1 cellular context compared by ENCODE assay signal in genomic region chr6:127347188-127347587, GRCh38.
A peak's percentile ranks its signal among the peaks of the same experiment; 100 is the strongest.
TF ChIP-seq lines count a peak whose summit lies in the region.

No MANE protein-coding gene starts in this region.

TF ChIP-seq in HepG2, 621 proteins besides CTCF, POLR2A, EP300 and RAD21 (continued from another document):
- TF ChIP-seq ZNF143 (CRISPR knock-in tag; IDR thresholded peaks at IDR 0.05) (no peak), NAIF1 (CRISPR knock-in tag; IDR thresholded peaks at IDR 0.05; ENCODE audit: borderline replicate concordance) (no peak), FOXA1 (IDR thresholded peaks at IDR 0.05) (0 out of 2 replicates have a peak, but pooled peaks have one; percentile 15), FOXA1 (CRISPR knock-in tag; IDR thresholded peaks at IDR 0.05) (0 out of 2 replicates have a peak, but pooled peaks have one; percentile 33), ZNF180 (CRISPR knock-in tag; IDR thresholded peaks at IDR 0.05; ENCODE audit: borderline replicate concordance, low read depth) (no peak), CEBPB (IDR thresholded peaks at IDR 0.05; ENCODE audit: borderline replicate concordance, low read depth, low read length) (peak; percentile 83), CERS6 (CRISPR knock-in tag; IDR thresholded peaks at IDR 0.05) (no peak), SOX5 (CRISPR knock-in tag; IDR thresholded peaks at IDR 0.05; ENCODE audit: borderline replicate concordance) (peak; percentile 52; the same call in 1 of the 2 replicates), GATAD2A (CRISPR knock-in tag; IDR thresholded peaks at IDR 0.05) (peak; percentile 56), ZNF335 (CRISPR knock-in tag; IDR thresholded peaks at IDR 0.05) (no peak), ELK4 (CRISPR knock-in tag; IDR thresholded peaks at IDR 0.05; ENCODE audit: borderline replicate concordance) (no peak), SOX13 (IDR thresholded peaks at IDR 0.05) (no peak), SOX13 (CRISPR knock-in tag; conservative IDR thresholded peaks at IDR 0.05 in 1 of 2, IDR thresholded peaks at IDR 0.05 in 1 of 2) (peak in 1 of 2 experiments; percentile 56; a peak in 1 of 4 replicates), ZNF33A (CRISPR knock-in tag; IDR thresholded peaks at IDR 0.05; ENCODE audit: borderline replicate concordance) (no peak), NFIB (CRISPR knock-in tag; IDR thresholded peaks at IDR 0.05; ENCODE audit: borderline replicate concordance) (no peak), FOSL2 (CRISPR knock-in tag; IDR thresholded peaks at IDR 0.05) (no peak), SP4 (CRISPR knock-in tag; IDR thresholded peaks at IDR 0.05) (no peak), FOXP1 (IDR thresholded peaks at IDR 0.05) (no peak), FOXP1 (CRISPR knock-in tag; IDR thresholded peaks at IDR 0.05) (peak; percentile 20; the same call in 1 of the 2 replicates), ARID2 (CRISPR knock-in tag; IDR thresholded peaks at IDR 0.05; ENCODE audit: borderline replicate concordance) (0 out of 2 replicates have a peak, but pooled peaks have one; percentile 42), ZBTB42 (CRISPR knock-in tag; IDR thresholded peaks at IDR 0.05) (no peak)
- TF ChIP-seq, protein P1, sequence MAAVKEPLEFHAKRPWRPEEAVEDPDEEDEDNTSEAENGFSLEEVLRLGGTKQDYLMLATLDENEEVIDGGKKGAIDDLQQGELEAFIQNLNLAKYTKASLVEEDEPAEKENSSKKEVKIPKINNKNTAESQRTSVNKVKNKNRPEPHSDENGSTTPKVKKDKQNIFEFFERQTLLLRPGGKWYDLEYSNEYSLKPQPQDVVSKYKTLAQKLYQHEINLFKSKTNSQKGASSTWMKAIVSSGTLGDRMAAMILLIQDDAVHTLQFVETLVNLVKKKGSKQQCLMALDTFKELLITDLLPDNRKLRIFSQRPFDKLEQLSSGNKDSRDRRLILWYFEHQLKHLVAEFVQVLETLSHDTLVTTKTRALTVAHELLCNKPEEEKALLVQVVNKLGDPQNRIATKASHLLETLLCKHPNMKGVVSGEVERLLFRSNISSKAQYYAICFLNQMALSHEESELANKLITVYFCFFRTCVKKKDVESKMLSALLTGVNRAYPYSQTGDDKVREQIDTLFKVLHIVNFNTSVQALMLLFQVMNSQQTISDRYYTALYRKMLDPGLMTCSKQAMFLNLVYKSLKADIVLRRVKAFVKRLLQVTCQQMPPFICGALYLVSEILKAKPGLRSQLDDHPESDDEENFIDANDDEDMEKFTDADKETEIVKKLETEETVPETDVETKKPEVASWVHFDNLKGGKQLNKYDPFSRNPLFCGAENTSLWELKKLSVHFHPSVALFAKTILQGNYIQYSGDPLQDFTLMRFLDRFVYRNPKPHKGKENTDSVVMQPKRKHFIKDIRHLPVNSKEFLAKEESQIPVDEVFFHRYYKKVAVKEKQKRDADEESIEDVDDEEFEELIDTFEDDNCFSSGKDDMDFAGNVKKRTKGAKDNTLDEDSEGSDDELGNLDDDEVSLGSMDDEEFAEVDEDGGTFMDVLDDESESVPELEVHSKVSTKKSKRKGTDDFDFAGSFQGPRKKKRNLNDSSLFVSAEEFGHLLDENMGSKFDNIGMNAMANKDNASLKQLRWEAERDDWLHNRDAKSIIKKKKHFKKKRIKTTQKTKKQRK (IDR thresholded peaks at IDR 0.05; ENCODE audit: low read length), result no peak
- TF ChIP-seq, protein P2, sequence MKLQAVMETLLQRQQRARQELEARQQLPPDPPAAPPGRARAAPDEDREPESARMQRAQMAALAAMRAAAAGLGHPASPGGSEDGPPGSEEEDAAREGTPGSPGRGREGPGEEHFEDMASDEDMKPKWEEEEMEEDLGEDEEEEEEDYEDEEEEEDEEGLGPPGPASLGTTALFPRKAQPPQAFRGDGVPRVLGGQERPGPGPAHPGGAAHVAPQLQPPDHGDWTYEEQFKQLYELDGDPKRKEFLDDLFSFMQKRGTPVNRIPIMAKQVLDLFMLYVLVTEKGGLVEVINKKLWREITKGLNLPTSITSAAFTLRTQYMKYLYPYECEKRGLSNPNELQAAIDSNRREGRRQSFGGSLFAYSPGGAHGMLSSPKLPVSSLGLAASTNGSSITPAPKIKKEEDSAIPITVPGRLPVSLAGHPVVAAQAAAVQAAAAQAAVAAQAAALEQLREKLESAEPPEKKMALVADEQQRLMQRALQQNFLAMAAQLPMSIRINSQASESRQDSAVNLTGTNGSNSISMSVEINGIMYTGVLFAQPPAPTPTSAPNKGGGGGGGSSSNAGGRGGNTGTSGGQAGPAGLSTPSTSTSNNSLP (IDR thresholded peaks at IDR 0.05; ENCODE audit: low read depth, low read length), result peak; percentile 67; the same call in 1 of the 2 replicates
